ENCODE assay signal across 1 cellular context in genomic region chr1:31027693-31028526, GRCh38.
TF ChIP-seq lines count a peak whose summit lies in the region.

No MANE protein-coding gene starts in this region.

TF ChIP-seq in WTC11, 78 proteins besides CTCF, POLR2A, EP300 and RAD21:
- no peak for TF ChIP-seq AR (CRISPR knock-in tag; IDR thresholded peaks at IDR 0.05)
- no peak for TF ChIP-seq MXD4 (CRISPR knock-in tag; IDR thresholded peaks at IDR 0.05; ENCODE audit: borderline replicate concordance)
- TF ChIP-seq E2F5 (CRISPR knock-in tag; IDR thresholded peaks at IDR 0.05), result no peak
- TF ChIP-seq ZNF512 (CRISPR knock-in tag; IDR thresholded peaks at IDR 0.05; ENCODE audit: borderline replicate concordance), result no peak
- TF ChIP-seq CDX4 (CRISPR knock-in tag; IDR thresholded peaks at IDR 0.05; ENCODE audit: borderline replicate concordance), result no peak
